In the genomic region with DNA sequence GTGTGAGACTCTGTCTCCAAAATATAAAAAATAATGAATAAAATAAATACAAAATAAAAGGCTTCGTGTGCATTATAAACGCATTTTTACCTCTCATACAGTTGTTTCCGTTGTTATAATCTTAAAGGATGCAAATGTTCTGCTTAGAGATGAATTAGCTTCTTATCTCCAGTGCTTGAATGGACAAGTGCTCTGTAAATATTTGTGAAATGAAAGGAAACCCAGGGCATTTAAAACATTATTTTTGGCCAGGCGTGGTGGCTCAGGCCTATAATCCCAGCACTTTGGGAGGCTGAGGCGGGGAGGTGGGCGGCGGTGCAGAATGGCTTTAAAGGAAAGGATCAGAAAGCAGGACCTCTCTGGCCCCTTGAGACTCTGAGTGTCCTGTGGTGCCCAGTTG, we compare ENCODE assay signal across 19 cellular contexts.
"Had no signal": no experiment of that assay in that cellular context is flagged by ENCODE, and none has a peak within 500 bp of the region (broad histone marks: within the 10 kb centered on the region; RNA-seq: fewer than 3 reads in every experiment).

No MANE protein-coding gene starts in this region.

- H3K4me3 Mint-ChIP-seq: natural killer cell; stimulated activated memory B cell treated with anti-CD40 and anti-IgM and Interleukin-4, amounts not matched to agents 10 μg/mL and 1 μg/mL and 100 μg/mL, for 72 hours had no signal

- ATAC-seq: esophagus mucosa; gastrocnemius medialis; heart right ventricle; natural killer cell; sciatic nerve; stimulated activated memory B cell treated with anti-CD40 and anti-IgM and Interleukin-4, amounts not matched to agents 10 μg/mL and 1 μg/mL and 100 μg/mL, for 72 hours had no signal

- H3K4me1 ChIP-seq: gastrocnemius medialis, heart right ventricle, parathyroid adenoma, spleen, stomach had no signal

- H3K27ac Mint-ChIP-seq: natural killer cell; stimulated activated memory B cell treated with anti-CD40 and anti-IgM and Interleukin-4, amounts not matched to agents 10 μg/mL and 1 μg/mL and 100 μg/mL, for 72 hours had no signal

- H3K27ac ChIP-seq: gastrocnemius medialis, heart right ventricle, parathyroid adenoma, spleen, stomach, thoracic aorta had no signal

- H3K4me1 Mint-ChIP-seq: natural killer cell; stimulated activated memory B cell treated with anti-CD40 and anti-IgM and Interleukin-4, amounts not matched to agents 10 μg/mL and 1 μg/mL and 100 μg/mL, for 72 hours had no signal

- H3K36me3 ChIP-seq: gastrocnemius medialis, heart right ventricle, spleen, stomach, thoracic aorta had no signal

- H3K36me3 Mint-ChIP-seq: natural killer cell; stimulated activated memory B cell treated with anti-CD40 and anti-IgM and Interleukin-4, amounts not matched to agents 10 μg/mL and 1 μg/mL and 100 μg/mL, for 72 hours had no signal

- DNase-seq: effector memory CD4-positive, alpha-beta T cell; gastrocnemius medialis; heart right ventricle; hypothalamus; kidney glomerular epithelial cell; natural killer cell; occipital lobe; spleen; stimulated activated CD4-positive, alpha-beta T cell treated with anti-CD3 and anti-CD28 coated beads, Interleukin-15, amount 100 ng/mL, for 24 hours; stimulated activated CD4-positive, alpha-beta T cell treated with anti-CD3 and anti-CD28 coated beads, Interleukin-1b, Interleukin-23, amount 100 ng/mL, for 48 hours; stimulated activated CD4-positive, alpha-beta T cell treated with anti-CD3 and anti-CD28 coated beads, Interleukin-4, amount 100 ng/mL, for 24 hours; stomach; substantia nigra; trophoblast cell had no signal

- H3K9me3 ChIP-seq: gastrocnemius medialis, stomach, thoracic aorta had no signal

- H3K4me3 ChIP-seq: gastrocnemius medialis, heart right ventricle, spleen, stomach, thoracic aorta had no signal

- H3K9me3 Mint-ChIP-seq: natural killer cell had no signal

- H3K27me3 ChIP-seq: gastrocnemius medialis, heart right ventricle, spleen, stomach had no signal
